ENCODE assay signal across 32 cellular contexts in the genomic region with DNA sequence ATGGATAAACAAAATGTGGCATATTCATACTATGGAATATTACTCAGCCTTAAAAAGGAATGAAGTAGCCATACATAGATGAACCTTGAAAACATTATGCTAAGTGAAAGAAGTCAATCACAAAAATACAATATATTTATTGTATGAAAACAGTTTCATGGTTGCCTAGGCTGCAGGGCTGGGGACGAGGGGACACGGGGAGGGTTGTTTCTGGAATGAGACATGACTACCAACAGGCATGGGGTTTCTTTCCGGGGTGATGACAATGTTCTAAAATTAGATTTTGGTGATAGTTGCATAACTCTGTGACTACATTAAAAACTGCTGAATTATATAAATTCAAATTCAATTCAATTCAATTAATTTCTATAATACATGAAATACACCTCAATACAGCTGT.
"Had no signal": no experiment of that assay in that cellular context is flagged by ENCODE, and none has a peak within 500 bp of the region (broad histone marks: within the 10 kb centered on the region; RNA-seq: fewer than 3 reads in every experiment).

No MANE protein-coding gene starts in this region.

- H3K27ac Mint-ChIP-seq: activated B cell treated with CpG ODN at 0.5 μM for 24 hours; activated CD4-positive, alpha-beta memory T cell treated with anti-CD3 and anti-CD28 coated beads for 36 hours; activated CD4-positive, alpha-beta T cell treated with anti-CD3 and anti-CD28 coated beads for 36 hours; activated CD4-positive, alpha-beta T cell treated with anti-CD3 and anti-CD28 coated beads, Interleukin-2, amount 10 ng/mL, durations not matched to agents 24 days and 14 days; activated CD8-positive, alpha-beta T cell treated with anti-CD3 and anti-CD28 coated beads, Interleukin-2, amount 10 ng/mL, durations not matched to agents 7 days and 5 days; activated naive CD4-positive, alpha-beta T cell treated with anti-CD3 and anti-CD28 coated beads for 36 hours; activated naive CD4-positive, alpha-beta T cell treated with anti-CD3 and anti-CD28 coated beads, Interleukin-2, amount 50 U/mL, for 24 hours; activated naive CD8-positive, alpha-beta T cell treated with anti-CD3 and anti-CD28 coated beads for 36 hours; activated naive CD8-positive, alpha-beta T cell treated with anti-CD3 and anti-CD28 coated beads, Interleukin-2, amount 50 U/mL, for 24 hours; activated T-helper 1 cell treated with anti-CD3 and anti-CD28 coated beads, Interleukin-12 subunit alpha, Interleukin-12 subunit beta, Interleukin-2, Interleukin-4 antibody, amounts not matched to agents 30 ng/mL and 10 ng/mL and 1 ng/mL, durations not matched to agents 14 hours and 24 hours and 36 hours; activated T-helper 2 cell treated with anti-CD3 and anti-CD28 coated beads, Interferon-gamma antibody, Interleukin-2, Interleukin-4, amounts not matched to agents 10 μg/mL and 5 μg/mL and 100 μg/mL, durations not matched to agents 14 hours and 24 hours and 36 hours; endodermal cell; T-helper 17 cell; T-helper 2 cell treated with Interferon-gamma antibody and Interleukin-4, amounts not matched to agents 5 μg/mL and 100 μg/mL, for 36 hours had no signal

- H3K36me3 Mint-ChIP-seq: activated CD4-positive, alpha-beta memory T cell treated with anti-CD3 and anti-CD28 coated beads for 36 hours; activated naive CD8-positive, alpha-beta T cell treated with anti-CD3 and anti-CD28 coated beads for 36 hours had no signal

- H3K9me3 Mint-ChIP-seq: activated CD4-positive, alpha-beta T cell treated with anti-CD3 and anti-CD28 coated beads, Interleukin-2, amount 10 ng/mL, durations not matched to agents 24 days and 14 days had no signal

- H3K4me1 Mint-ChIP-seq: activated CD4-positive, alpha-beta T cell treated with anti-CD3 and anti-CD28 coated beads for 36 hours; activated CD4-positive, alpha-beta T cell treated with anti-CD3 and anti-CD28 coated beads, Interleukin-2, amount 10 ng/mL, durations not matched to agents 24 days and 14 days; activated naive CD4-positive, alpha-beta T cell treated with anti-CD3 and anti-CD28 coated beads, Interleukin-2, amount 50 U/mL, for 24 hours; T-helper 17 cell had no signal

- ATAC-seq: activated CD4-positive, alpha-beta T cell treated with anti-CD3 and anti-CD28 coated beads for 36 hours; activated CD8-positive, alpha-beta T cell treated with anti-CD3 and anti-CD28 coated beads, Interleukin-2, amount 10 ng/mL, durations not matched to agents 7 days and 5 days; activated naive CD8-positive, alpha-beta T cell treated with anti-CD3 and anti-CD28 coated beads, Interleukin-2, amount 50 U/mL, for 24 hours; body of pancreas; gastroesophageal sphincter; T-helper 17 cell had no signal

- H3K27ac ChIP-seq: body of pancreas, esophagus muscularis mucosa, gastroesophageal sphincter, WERI-Rb-1 had no signal

- H3K4me3 ChIP-seq: adrenal gland, body of pancreas, dorsolateral prefrontal cortex, esophagus muscularis mucosa, gastroesophageal sphincter, heart right ventricle had no signal

- H3K4me3 Mint-ChIP-seq: activated B cell treated with CpG ODN at 0.5 μM for 24 hours; activated CD4-positive, alpha-beta memory T cell treated with anti-CD3 and anti-CD28 coated beads for 36 hours; activated CD4-positive, alpha-beta T cell treated with anti-CD3 and anti-CD28 coated beads for 36 hours; activated CD4-positive, alpha-beta T cell treated with anti-CD3 and anti-CD28 coated beads, Interleukin-2, amount 10 ng/mL, durations not matched to agents 24 days and 14 days; activated CD8-positive, alpha-beta T cell treated with anti-CD3 and anti-CD28 coated beads, Interleukin-2, amount 10 ng/mL, durations not matched to agents 7 days and 5 days; activated naive CD4-positive, alpha-beta T cell treated with anti-CD3 and anti-CD28 coated beads for 36 hours; activated naive CD4-positive, alpha-beta T cell treated with anti-CD3 and anti-CD28 coated beads, Interleukin-2, amount 50 U/mL, for 24 hours; activated naive CD8-positive, alpha-beta T cell treated with anti-CD3 and anti-CD28 coated beads for 36 hours; activated naive CD8-positive, alpha-beta T cell treated with anti-CD3 and anti-CD28 coated beads, Interleukin-2, amount 50 U/mL, for 24 hours; activated T-helper 1 cell treated with anti-CD3 and anti-CD28 coated beads, Interleukin-12 subunit alpha, Interleukin-12 subunit beta, Interleukin-2, Interleukin-4 antibody, amounts not matched to agents 30 ng/mL and 10 ng/mL and 1 ng/mL, durations not matched to agents 14 hours and 24 hours and 36 hours; endodermal cell; T-helper 17 cell; T-helper 2 cell treated with Interferon-gamma antibody and Interleukin-4, amounts not matched to agents 5 μg/mL and 100 μg/mL, for 36 hours had no signal

- DNase-seq: activated B cell treated with CpG ODN at 0.5 μM for 24 hours; activated CD4-positive, alpha-beta memory T cell treated with anti-CD3 and anti-CD28 coated beads for 36 hours; activated CD4-positive, alpha-beta T cell treated with anti-CD3 and anti-CD28 coated beads for 36 hours; activated CD4-positive, alpha-beta T cell treated with anti-CD3 and anti-CD28 coated beads, Interleukin-2, amount 10 ng/mL, durations not matched to agents 24 days and 14 days; activated CD4-positive, CD25-positive, alpha-beta regulatory T cell treated with anti-CD3 and anti-CD28 coated beads, Interleukin-2, amount 50 U/mL, for 72 hours; activated CD8-positive, alpha-beta T cell treated with anti-CD3 and anti-CD28 coated beads, Interleukin-2, amount 10 ng/mL, durations not matched to agents 7 days and 5 days; activated effector memory CD4-positive, alpha-beta T cell treated with anti-CD3 and anti-CD28 coated beads, Interleukin-2, amount 50 U/mL, for 16 hours; activated naive CD4-positive, alpha-beta T cell treated with anti-CD3 and anti-CD28 coated beads for 36 hours; activated naive CD8-positive, alpha-beta T cell treated with anti-CD3 and anti-CD28 coated beads for 36 hours; activated naive CD8-positive, alpha-beta T cell treated with anti-CD3 and anti-CD28 coated beads, Interleukin-2, amount 50 U/mL, for 24 hours; activated T-cell treated with anti-CD3 and anti-CD28 coated beads, Interleukin-2, amount 50 U/mL, for 48 hours; amygdala; aorta; body of pancreas; caudate nucleus; dorsolateral prefrontal cortex; effector memory CD4-positive, alpha-beta T cell; endodermal cell; erythroblast; foreskin melanocyte; heart right ventricle; T-helper 1 cell; T-helper 17 cell; T1000; WERI-Rb-1 had no signal
